In genomic region chrX:72176289-72176688, GRCh38 we compare ENCODE assay signal across 1 cellular context. TPM values are rescaled to one million over a fixed set of nuclear protein-coding genes. Genes with fewer than 3 reads are reported as not detected.
"Had no signal": no experiment of that assay in that cellular context is flagged by ENCODE, and none has a peak within 500 bp of the region (broad histone marks: within the 10 kb centered on the region; RNA-seq: fewer than 3 reads in every experiment).

No MANE protein-coding gene starts in this region.

RNA-seq across cellular contexts. Expression of gene RTL5, which starts 44.6 kb away (rescaled TPM):
- polyA plus RNA-seq: naive thymus-derived CD8-positive, alpha-beta T cell had no signal
